In the genomic region with DNA sequence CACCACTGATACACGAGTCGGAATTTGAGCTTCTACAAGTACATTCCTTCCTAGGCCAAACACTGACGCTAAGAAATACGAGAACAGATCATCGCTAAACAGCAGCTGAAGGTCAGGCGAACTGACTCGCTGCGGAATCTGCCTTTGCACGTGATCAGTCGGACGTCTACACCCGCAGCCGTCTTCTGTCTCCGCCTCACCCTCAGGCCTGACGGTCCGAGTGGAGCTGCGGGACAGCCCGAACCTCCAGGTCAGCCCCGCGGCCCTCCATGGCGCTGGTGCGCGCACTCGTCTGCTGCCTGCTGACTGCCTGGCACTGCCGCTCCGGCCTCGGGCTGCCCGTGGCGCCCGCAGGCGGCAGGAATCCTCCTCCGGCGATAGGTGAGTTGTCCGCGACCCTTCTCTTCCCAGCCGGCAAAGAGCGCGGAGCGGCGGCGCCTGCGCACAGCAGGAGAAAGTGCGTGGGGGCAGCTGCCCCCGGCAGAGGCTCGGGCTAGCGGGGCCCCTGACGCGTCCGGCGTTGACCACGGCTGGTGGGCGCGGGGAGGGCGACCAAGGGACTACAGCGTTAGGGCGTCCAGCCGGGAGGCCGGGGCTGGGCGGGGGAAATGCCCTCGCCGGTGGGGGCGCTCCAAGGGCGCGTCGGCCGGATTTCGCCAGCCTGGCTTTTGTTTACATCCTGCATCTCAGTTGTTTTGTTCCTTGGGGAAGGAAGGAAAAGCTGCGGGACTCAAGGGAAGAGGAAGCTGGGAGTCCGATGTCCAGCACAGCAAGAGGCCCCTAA, we compare ENCODE assay signal across 7 cellular contexts. TPM values are rescaled to one million over a fixed set of nuclear protein-coding genes. Genes with fewer than 3 reads are reported as not detected.
DNase-seq lines count a peak whose midpoint lies in the region; ATAC-seq, FAIRE-seq and TF ChIP-seq lines count a peak whose summit lies in the region.

A gene with protein sequence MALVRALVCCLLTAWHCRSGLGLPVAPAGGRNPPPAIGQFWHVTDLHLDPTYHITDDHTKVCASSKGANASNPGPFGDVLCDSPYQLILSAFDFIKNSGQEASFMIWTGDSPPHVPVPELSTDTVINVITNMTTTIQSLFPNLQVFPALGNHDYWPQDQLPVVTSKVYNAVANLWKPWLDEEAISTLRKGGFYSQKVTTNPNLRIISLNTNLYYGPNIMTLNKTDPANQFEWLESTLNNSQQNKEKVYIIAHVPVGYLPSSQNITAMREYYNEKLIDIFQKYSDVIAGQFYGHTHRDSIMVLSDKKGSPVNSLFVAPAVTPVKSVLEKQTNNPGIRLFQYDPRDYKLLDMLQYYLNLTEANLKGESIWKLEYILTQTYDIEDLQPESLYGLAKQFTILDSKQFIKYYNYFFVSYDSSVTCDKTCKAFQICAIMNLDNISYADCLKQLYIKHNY (plus strand): TSS at position 181 of the 784 bp plus-strand sequence. CDS start 89 bp downstream, at position 270.

- peak; percentile 28 for DNase-seq in GM10266 (ENCODE audit: extremely low spot score)
- peak; percentile 64 for DNase-seq in HuH-7 (ENCODE audit: low spot score)
- DNase-seq in PC-9: peak; percentile 68 to 76
- DNase-seq in GM12878 (ENCODE audit: low read depth, low spot score): no peak
- DNase-seq in hypothalamus (lab: John Stamatoyannopoulos, UW): peak; percentile 39 to 97 (median 78)
- peak; percentile 64 for DNase-seq in prostate gland (ENCODE audit: low spot score)

- H3K4me3 ChIP-seq in PC-9 (peak within 1 kb of the TSS; percentile 80), GM12878 (peak within 1 kb of the TSS; percentile 15; the same call in 1 of the 2 replicates), prostate gland (peak within 1 kb of the TSS; percentile 60 to 78)

- H3K27me3 ChIP-seq in PC-9 (ENCODE audit: insufficient read depth, low read depth) (no peaks in the 10 kb centered on the region), GM12878 (replicated peaks in 1 of 2; ENCODE audit: control insufficient read depth in 2 of 2, insufficient read depth in 2 of 2, low read length in 1 of 2) (peaks cover 7 to 16% of the 10 kb centered on the region in 2 experiments), prostate gland (replicated peaks; ENCODE audit: insufficient read depth) (no peaks in the 10 kb centered on the region)

- H3K4me2 ChIP-seq in PC-9 (peak within 1 kb of the TSS; percentile 81), GM12878 (ENCODE audit: control insufficient read depth, insufficient read depth) (peak within 1 kb of the TSS; percentile 17)

- TF ChIP-seq CTCF in GM10266 (IDR thresholded peaks at IDR 0.05; ENCODE audit: control insufficient read depth, insufficient read depth, low read depth, missing control alignments) (peak; percentile 26), PC-9 (conservative IDR thresholded peaks at IDR 0.05) (peak; percentile 67; the same call in 1 of the 2 replicates), GM12878 (IDR thresholded peaks at IDR 0.05 in 2 of 3, conservative IDR thresholded peaks at IDR 0.05 in 1 of 3; ENCODE audit: control insufficient read depth in 2 of 3, extremely low read depth in 1 of 3, insufficient read depth in 1 of 3, low read depth in 3 of 3, low read length in 3 of 3) (peak; percentile 3 to 38 (median 19); a peak in 2 of 6 replicates), prostate gland (IDR thresholded peaks at IDR 0.05) (peak; percentile 34 to 52 (median 48))

- TF ChIP-seq EP300 in GM12878 (IDR thresholded peaks at IDR 0.05; ENCODE audit: borderline replicate concordance in 1 of 2, control insufficient read depth in 1 of 2, low read depth in 2 of 2, low read length in 2 of 2): no peak

- no TSS peak for BruUV-seq in PC-9 (replicated peaks; lab: Mats Ljungman, UMichigan)
- BruUV-seq in GM12878 (replicated peaks; lab: Mats Ljungman, UMichigan): no TSS peak

- peak within 1 kb of the TSS; percentile 8; the same call in 1 of the 2 replicates for H3K9ac ChIP-seq in GM12878 (ENCODE audit: control insufficient read depth, insufficient read depth, low read length)

- CTCF ChIA-PET in PC-9 (lab: Charles Lee) (interaction anchor here (0.7 to 1.5 kb wide), 3 partner anchors 49 to 80 kb away, joined by 3 read pairs; no protein-coding TSS in a partner anchor), GM12878 (lab: Yijun Ruan, JAX) (interaction anchor here (0.8 to 6.8 kb wide), 12 partner anchors 9 to 298 kb away, joined by 3 to 52 read pairs (median 8); a partner anchor contains a TSS)

- WGBS in GM12878 (ENCODE audit: insufficient coverage, insufficient replicate concordance, low lambda C conversion rate, missing lambda C conversion rate): under 1% methylated on average over 56 of the region's 69 CpGs
- WGBS in prostate gland: under 1% methylated on average over 50 of the region's 69 CpGs

- TF ChIP-seq RAD21 in GM12878 (IDR thresholded peaks at IDR 0.05; ENCODE audit: insufficient read depth, low read depth, low read length): no peak

- H3K36me3 ChIP-seq in PC-9 (ENCODE audit: low read depth) (no peaks in the 10 kb centered on the region), GM12878 (ENCODE audit: control insufficient read depth in 2 of 2, insufficient read depth in 2 of 2, low read length in 1 of 2) (no peaks in the 10 kb centered on the region), prostate gland (no peaks in the 10 kb centered on the region)

- H3F3A ChIP-seq in PC-9 (ENCODE audit: insufficient read depth, low read depth): peaks cover 14% of the 10 kb centered on the region

- no peaks in the 10 kb centered on the region for H3K9me2 ChIP-seq in PC-9 (ENCODE audit: insufficient read depth)

- peak; percentile 59 for FAIRE-seq in GM12878 (lab: Jason Lieb, UNC)

- ATAC-seq in GM21723 (IDR thresholded peaks at IDR 0.05; ENCODE audit: unreplicated experiment): peak; percentile 66
- ATAC-seq in GM12878: peak; percentile 80

- H3K4me1 ChIP-seq in PC-9 (replicated peaks; ENCODE audit: insufficient read depth): peaks cover 22% of the 10 kb centered on the region
- no peaks in the 10 kb centered on the region for H3K4me1 ChIP-seq in GM12878 (ENCODE audit: control insufficient read depth, insufficient read depth, low read length)
- H3K4me1 ChIP-seq in prostate gland (replicated peaks): no peaks in the 10 kb centered on the region

- SMC1A ChIA-PET in GM12878 (lab: Charles Lee; ENCODE audit: uncharacterized antibody, unreplicated experiment): interaction anchor here (0.6 to 8.2 kb wide), 16 partner anchors 8 to 59 kb away, joined by 3 to 98 read pairs (median 5); no protein-coding TSS in a partner anchor

- H2AFZ ChIP-seq in PC-9: peak within 1 kb of the TSS; percentile 90
- H2AFZ ChIP-seq in GM12878 (ENCODE audit: control insufficient read depth, low read depth, low read length): peak within 1 kb of the TSS; percentile 72

- in situ Hi-C loops in GM12878 (cut with MboI): no loop called here

- H4K20me1 ChIP-seq in PC-9 (ENCODE audit: insufficient read depth) (no peaks in the 10 kb centered on the region), GM12878 (ENCODE audit: control insufficient read depth, insufficient read depth) (no peaks in the 10 kb centered on the region)

- POLR2A ChIA-PET in PC-9 (lab: Charles Lee; ENCODE audit: unreplicated experiment) (interaction anchor here (0.6 to 1.0 kb wide), 2 partner anchors 57 to 318 kb away, joined by 3 to 4 read pairs; a partner anchor contains a TSS), GM12878 (lab: Charles Lee) (interaction anchor here (0.5 to 4.2 kb wide), 8 partner anchors 9 to 435 kb away, joined by 3 to 15 read pairs (median 5); a partner anchor contains a TSS)

- H3K79me2 ChIP-seq in PC-9 (ENCODE audit: low read depth): no peaks in the 10 kb centered on the region
- H3K79me2 ChIP-seq in GM12878 (ENCODE audit: control insufficient read depth, insufficient read depth, low read length): no peaks in the 10 kb centered on the region

- no peak for TF ChIP-seq POLR2A in GM12878 (IDR thresholded peaks at IDR 0.05; ENCODE audit: low read depth, low read length)
- TF ChIP-seq POLR2A in prostate gland (IDR thresholded peaks at IDR 0.05): peak; percentile 26

- H3K9me3 ChIP-seq in PC-9 (ENCODE audit: insufficient read depth, low read depth) (no peaks in the 10 kb centered on the region), GM12878 (replicated peaks; ENCODE audit: control insufficient read depth, insufficient read depth, low read length) (no peaks in the 10 kb centered on the region), prostate gland (no peaks in the 10 kb centered on the region)

- intact Hi-C loops in PC-9 (cut with micrococcal nuclease; ENCODE audit: unreplicated experiment): no loop called here
- intact Hi-C loops in GM12878 (cut with micrococcal nuclease; ENCODE audit: unreplicated experiment): no loop called here
- intact Hi-C loops in prostate gland (cut with DNase I): no loop called here

- RAD21 ChIA-PET in GM12878 (lab: Charles Lee; ENCODE audit: unreplicated experiment): interaction anchor here (0.9 to 7.9 kb wide), 11 partner anchors 9 to 83 kb away, joined by 3 to 57 read pairs (median 6); a partner anchor contains a TSS

- H3K27ac ChIP-seq in PC-9 (peak within 1 kb of the TSS; percentile 64), GM12878 (ENCODE audit: control insufficient read depth, insufficient read depth) (no peak within 1 kb of the TSS), prostate gland (peak within 1 kb of the TSS; percentile 96 to 99)

TF ChIP-seq in GM12878, 131 proteins besides CTCF, POLR2A, EP300 and RAD21 (continues in another document):
- TF ChIP-seq JUNB (IDR thresholded peaks at IDR 0.05) (no peak), ZBED1 (IDR thresholded peaks at IDR 0.05; ENCODE audit: borderline replicate concordance) (no peak), BHLHE40 (IDR thresholded peaks at IDR 0.05; ENCODE audit: borderline replicate concordance in 1 of 2, low read depth in 2 of 2, low read length in 1 of 2) (peak; percentile 33 to 88; a peak in 2 of 4 replicates), HDAC2 (IDR thresholded peaks at IDR 0.05) (no peak)

RNA-seq across cellular contexts. Expression of the gene that starts here (rescaled TPM):
- total RNA-seq in PC-9 (2021) (2.4 TPM in 2 replicates), GM12878 (2014; rRNA removed) (0.05 and 0.06 TPM in 2 replicates), GM12878 (2014; rRNA removed; fragmentation: Illumina TruSeq; extraction: Trizol) (0.09 and 0.18 TPM in 2 replicates), GM12878 (2021) (0.13 TPM in 1 of 2 replicates, not detected in the other), prostate gland (10 to 100 TPM in 1 of 2 donors, 1 to 10 TPM in 1; 7.6 to 30.7 TPM)
- total RNA-seq in GM12878 (2013; cell fraction: nucleolus; rRNA removed): not detected in 2 replicates
- not detected for polyA plus RNA-seq in GM12878 (2011; ENCODE audit: low read depth)
- polyA plus RNA-seq in GM12878 (2011; rRNA removed) (0.91 and 1.3 TPM in 2 replicates), GM12878 (2014; fragmentation: Illumina TruSeq; extraction: Trizol) (0.09 and 0.25 TPM in 2 replicates), GM12878 (2014; fragmentation: Nextera tagmentation; extraction: Ambion mirVana) (under 1 TPM; 0.05 to 0.07 TPM), GM12878 (2014; rRNA removed) (0.05 and 0.22 TPM in 2 replicates), GM12878 (2016; fragmentation: Nextera tagmentation; extraction: Ambion mirVana) (not detected)
- 0.52 and 1.2 TPM in 2 replicates for polyA plus RNA-seq in GM12878 (2011; cell fraction: cytosol; rRNA removed)
- 0.40 and 0.69 TPM in 2 replicates for polyA plus RNA-seq in GM12878 (2011; cell fraction: nucleus; rRNA removed)
- not detected in 2 replicates for polyA plus RNA-seq in GM12878 (2012)
- polyA minus RNA-seq in GM12878 (2011; rRNA and poly(A)+ RNA removed): 0.26 and 0.66 TPM in 2 replicates
- polyA minus RNA-seq in GM12878 (2011; cell fraction: cytosol; rRNA and poly(A)+ RNA removed): 0.62 and 0.67 TPM in 2 replicates
- polyA minus RNA-seq in GM12878 (2011; cell fraction: nucleus; rRNA and poly(A)+ RNA removed): 0.29 TPM in 1 of 2 replicates, not detected in the other

Comparison
In these comparisons a context has a peak if more than half of its experiments do, and no peak if none do; other contexts are left out.
1. H3K4me3 ChIP-seq: peak in every context shown above with its lines; median percentile 80 in PC-9; 69 in prostate gland; 15 in GM12878.